17 cellular contexts compared by ENCODE assay signal in the genomic region with DNA sequence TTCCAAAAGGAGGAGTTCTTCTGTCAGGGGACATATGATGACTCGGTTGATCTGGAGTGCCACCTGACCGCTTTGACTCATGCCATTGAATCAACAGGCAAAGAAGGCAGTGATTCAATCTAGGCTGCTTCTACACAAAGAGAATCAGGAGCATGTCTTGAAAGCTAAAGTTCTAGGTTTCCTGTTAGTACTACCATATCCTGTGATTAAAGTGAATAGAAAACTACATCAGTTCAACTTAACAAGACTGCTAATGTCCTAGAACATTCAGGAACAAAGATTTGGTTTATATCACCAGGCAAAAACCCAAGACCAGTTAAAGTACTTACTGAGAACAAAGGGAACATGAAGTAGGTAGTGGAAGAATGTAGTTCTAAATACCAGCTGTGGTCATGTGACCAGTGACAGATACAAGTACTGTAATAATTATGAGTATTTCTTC.
A peak's percentile ranks its signal among the peaks of the same experiment; 100 is the strongest.
DNase-seq lines count a peak whose midpoint lies in the region; ATAC-seq, FAIRE-seq and TF ChIP-seq lines count a peak whose summit lies in the region.
"Had no signal": no experiment of that assay in that cellular context is flagged by ENCODE, and none has a peak within 500 bp of the region (broad histone marks: within the 10 kb centered on the region; RNA-seq: fewer than 3 reads in every experiment).

No MANE protein-coding gene starts in this region.

- no peaks in the 10 kb centered on the region for H3K9me1 ChIP-seq in endothelial cell of umbilical vein (replicated peaks; ENCODE audit: control insufficient read depth, extremely low read depth, insufficient read depth, low read length)

- H3K9me3 Mint-ChIP-seq in T-helper 2 cell treated with Interferon-gamma antibody and Interleukin-4, amounts not matched to agents 5 μg/mL and 100 μg/mL, for 36 hours: no peaks in the 10 kb centered on the region
- peaks cover 0 to 8% (median 0%) of the 10 kb centered on the region in 11 donors for H3K9me3 Mint-ChIP-seq in naive thymus-derived CD4-positive, alpha-beta T cell

- POLR2A ChIA-PET in endothelial cell of umbilical vein (lab: Charles Lee): no interaction called here
- POLR2A ChIA-PET in naive thymus-derived CD4-positive, alpha-beta T cell (lab: Charles Lee): no interaction called here

- peak overlapping the region; percentile 59 for H3K27ac Mint-ChIP-seq in T-helper 2 cell treated with Interferon-gamma antibody and Interleukin-4, amounts not matched to agents 5 μg/mL and 100 μg/mL, for 36 hours
- peak overlapping the region in 8 of 9 donors; percentile 64 to 84 (median 76) for H3K27ac Mint-ChIP-seq in naive thymus-derived CD4-positive, alpha-beta T cell
- H3K27ac Mint-ChIP-seq: T-helper 17 cell had no signal

- no peaks in the 10 kb centered on the region for H3K79me2 ChIP-seq in endothelial cell of umbilical vein (ENCODE audit: control insufficient read depth, insufficient read depth, low read length)

- no peak overlapping the region for H3K9ac ChIP-seq in endothelial cell of umbilical vein (replicated peaks; ENCODE audit: extremely low read depth, insufficient read depth, low read length)

- no peak for FAIRE-seq in endothelial cell of umbilical vein (lab: Jason Lieb, UNC)
- FAIRE-seq: A204.1 had no signal

- dilution Hi-C loops in endothelial cell of umbilical vein (cut with MboI; ENCODE audit: extremely low pct_ligation_motif_present, low sequenced_read_pairs): loop anchor here (25.0 kb wide), 1 partner anchor 97 kb away; no protein-coding TSS in a partner anchor

- no peak for DNase-seq in T-helper 2 cell treated with Interferon-gamma antibody and Interleukin-4, amounts not matched to agents 5 μg/mL and 100 μg/mL, for 36 hours (ENCODE audit: low spot score)
- no peak for DNase-seq in T-helper 2 cell
- peak; percentile 27 for DNase-seq in NCI-H226
- peak; percentile 47 for DNase-seq in endothelial cell of umbilical vein (ENCODE audit: low read depth, low spot score)
- peak in 5 of 9 donors; percentile 28 to 52 (median 38) for DNase-seq in naive thymus-derived CD4-positive, alpha-beta T cell
- no peak for DNase-seq in mesenteric fat pad (ENCODE audit: low spot score)
- DNase-seq in spleen: no peak
- DNase-seq: activated CD8-positive, alpha-beta memory T cell treated with anti-CD3 and anti-CD28 coated beads, Interleukin-2, amount 50 U/mL, for 48 hours; DND-41; head of caudate nucleus; mesendoderm; NCI-H2029; posterior cingulate gyrus; T-helper 17 cell had no signal

- H3K4me1 Mint-ChIP-seq in T-helper 2 cell treated with Interferon-gamma antibody and Interleukin-4, amounts not matched to agents 5 μg/mL and 100 μg/mL, for 36 hours (ENCODE audit: low read depth): peaks cover 47% of the 10 kb centered on the region
- peaks cover 27 to 72% (median 59%) of the 10 kb centered on the region in 7 donors for H3K4me1 Mint-ChIP-seq in naive thymus-derived CD4-positive, alpha-beta T cell

- H3K27ac ChIP-seq in endothelial cell of umbilical vein (ENCODE audit: insufficient read depth, low read depth, low read length) (no peak overlapping the region), spleen (no peak overlapping the region)
- H3K27ac ChIP-seq in naive thymus-derived CD4-positive, alpha-beta T cell (ENCODE audit: low read depth, low read length): no peak overlapping the region
- H3K27ac ChIP-seq: thoracic aorta had no signal

- no peak overlapping the region for H3K4me3 Mint-ChIP-seq in T-helper 2 cell treated with Interferon-gamma antibody and Interleukin-4, amounts not matched to agents 5 μg/mL and 100 μg/mL, for 36 hours
- peak overlapping the region in 6 of 10 donors; percentile 28 to 57 (median 50) for H3K4me3 Mint-ChIP-seq in naive thymus-derived CD4-positive, alpha-beta T cell
- H3K4me3 Mint-ChIP-seq: T-helper 17 cell had no signal

- H3K36me3 ChIP-seq in endothelial cell of umbilical vein (ENCODE audit: control insufficient read depth in 2 of 2, extremely low read depth in 1 of 2, insufficient read depth in 2 of 2, low read length in 2 of 2) (no peaks in the 10 kb centered on the region), spleen (no peaks in the 10 kb centered on the region)
- no peaks in the 10 kb centered on the region for H3K36me3 ChIP-seq in naive thymus-derived CD4-positive, alpha-beta T cell (ENCODE audit: control insufficient read depth in 2 of 3, insufficient read depth in 3 of 3, low read length in 3 of 3)
- H3K36me3 ChIP-seq: thoracic aorta had no signal

- intact Hi-C loops in endothelial cell of umbilical vein (cut with micrococcal nuclease): no loop called here
- intact Hi-C loops in naive thymus-derived CD4-positive, alpha-beta T cell (cut with micrococcal nuclease): loop anchor here (2.0 to 5.0 kb wide), 3 partner anchors 16 to 152 kb away; no protein-coding TSS in a partner anchor
- intact Hi-C loops in spleen (cut with DNase I; ENCODE audit: low total_unique reads): no loop called here

- H3K4me3 ChIP-seq in endothelial cell of umbilical vein (replicated peaks in 1 of 3; ENCODE audit: insufficient read depth in 1 of 3, low read depth in 1 of 3, low read length in 3 of 3): no peak overlapping the region
- H3K4me3 ChIP-seq in naive thymus-derived CD4-positive, alpha-beta T cell (ENCODE audit: low read length): no peak overlapping the region
- no peak overlapping the region for H3K4me3 ChIP-seq in spleen
- H3K4me3 ChIP-seq: thoracic aorta had no signal

- H3K4me1 ChIP-seq in endothelial cell of umbilical vein (ENCODE audit: control insufficient read depth, extremely low read depth, insufficient read depth, low read length) (peaks cover 2% of the 10 kb centered on the region), spleen (peaks cover 0 to 3% (median 0%) of the 10 kb centered on the region in 6 donors)
- H3K4me1 ChIP-seq in naive thymus-derived CD4-positive, alpha-beta T cell (ENCODE audit: control insufficient read depth in 2 of 2, insufficient read depth in 2 of 2, low read length in 2 of 2): peaks cover 0 to 21% of the 10 kb centered on the region in 2 donors

- WGBS in spleen, 5 donors: 69 to 94% (median 89%) methylated on average over 2 of the region's 2 CpGs

- H3K36me3 Mint-ChIP-seq in T-helper 2 cell treated with Interferon-gamma antibody and Interleukin-4, amounts not matched to agents 5 μg/mL and 100 μg/mL, for 36 hours (ENCODE audit: low read depth): peaks cover 3% of the 10 kb centered on the region
- peaks cover 0 to 6% (median 0%) of the 10 kb centered on the region in 5 donors for H3K36me3 Mint-ChIP-seq in naive thymus-derived CD4-positive, alpha-beta T cell

- H3K27me3 Mint-ChIP-seq in T-helper 2 cell treated with Interferon-gamma antibody and Interleukin-4, amounts not matched to agents 5 μg/mL and 100 μg/mL, for 36 hours (ENCODE audit: low read depth): no peaks in the 10 kb centered on the region
- H3K27me3 Mint-ChIP-seq in naive thymus-derived CD4-positive, alpha-beta T cell: peaks cover 0 to under 1% (median 0%) of the 10 kb centered on the region in 5 donors

- H3K27me3 ChIP-seq in endothelial cell of umbilical vein (ENCODE audit: control insufficient read depth in 2 of 2, insufficient read depth in 2 of 2, low read length in 2 of 2): no peaks in the 10 kb centered on the region
- H3K27me3 ChIP-seq in naive thymus-derived CD4-positive, alpha-beta T cell (ENCODE audit: control insufficient read depth in 2 of 2, insufficient read depth in 2 of 2, low read length in 2 of 2): no peaks in the 10 kb centered on the region
- H3K27me3 ChIP-seq in spleen (replicated peaks in 1 of 7): no peaks in the 10 kb centered on the region

- CTCF ChIA-PET in endothelial cell of umbilical vein (lab: Charles Lee): interaction anchor here (2.3 kb wide), 1 partner anchor 106 kb away, joined by 7 read pairs; no protein-coding TSS in a partner anchor
- CTCF ChIA-PET in naive thymus-derived CD4-positive, alpha-beta T cell (lab: Charles Lee): no interaction called here

- TF ChIP-seq POLR2A in endothelial cell of umbilical vein (IDR thresholded peaks at IDR 0.05; ENCODE audit: low read depth, low read length) (no peak), spleen (IDR thresholded peaks at IDR 0.05) (no peak)

- H3K9me3 ChIP-seq in endothelial cell of umbilical vein (replicated peaks; ENCODE audit: control insufficient read depth, insufficient read depth, low read length) (no peaks in the 10 kb centered on the region), spleen (no peaks in the 10 kb centered on the region)
- no peaks in the 10 kb centered on the region for H3K9me3 ChIP-seq in naive thymus-derived CD4-positive, alpha-beta T cell (ENCODE audit: control insufficient read depth in 2 of 3, low read length in 3 of 3)
- H3K9me3 ChIP-seq: thoracic aorta had no signal

- no peak overlapping the region for H3K4me2 ChIP-seq in endothelial cell of umbilical vein (ENCODE audit: insufficient read depth, low read length)

- peak; percentile 38 for ATAC-seq in naive thymus-derived CD4-positive, alpha-beta T cell
- no peak for ATAC-seq in HG03432 (IDR thresholded peaks at IDR 0.05; ENCODE audit: unreplicated experiment)
- ATAC-seq: T-helper 17 cell had no signal

- no peak overlapping the region for H2AFZ ChIP-seq in endothelial cell of umbilical vein (ENCODE audit: low read depth, low read length)

- TF ChIP-seq CTCF in endothelial cell of umbilical vein (IDR thresholded peaks at IDR 0.05; ENCODE audit: extremely low read depth in 1 of 2, insufficient read depth in 1 of 2, low read depth in 1 of 2, low read length in 2 of 2): no peak
- TF ChIP-seq CTCF in spleen (IDR thresholded peaks at IDR 0.05 in 8 of 11, conservative IDR thresholded peaks at IDR 0.05 in 3 of 11): no peak

- no peaks in the 10 kb centered on the region for H4K20me1 ChIP-seq in endothelial cell of umbilical vein (replicated peaks; ENCODE audit: control insufficient read depth, extremely low read depth, insufficient read depth, low read length)

- BruUV-seq in endothelial cell of umbilical vein (replicated peaks; lab: Mats Ljungman, UMichigan): no TSS peak

TF ChIP-seq in endothelial cell of umbilical vein, 7 proteins besides CTCF, POLR2A, EP300 and RAD21:
- TF ChIP-seq GATA2 (IDR thresholded peaks at IDR 0.05; ENCODE audit: insufficient read depth, insufficient read length, low read depth, low read length) (no peak), JUN (IDR thresholded peaks at IDR 0.05; ENCODE audit: borderline replicate concordance, insufficient read depth, insufficient read length, low read depth) (no peak), FOS (IDR thresholded peaks at IDR 0.05; ENCODE audit: borderline replicate concordance, insufficient read depth, low read length) (peak; percentile 70)

Comparison
In these comparisons a context has a peak if more than half of its experiments do, and no peak if none do; other contexts are left out.
1. DNase-seq: peak in NCI-H226 (single experiment), endothelial cell of umbilical vein (single experiment) and naive thymus-derived CD4-positive, alpha-beta T cell (5 of 9); none in T-helper 2 cell treated with Interferon-gamma antibody and Interleukin-4, amounts not matched to agents 5 μg/mL and 100 μg/mL, for 36 hours (single experiment), T-helper 2 cell (0 of 5), mesenteric fat pad (single experiment) and spleen (single experiment).
2. intact Hi-C loops: an anchor here in naive thymus-derived CD4-positive, alpha-beta T cell (2.0 to 5.0 kb wide); none called in endothelial cell of umbilical vein and spleen.